34 cellular contexts compared by ENCODE assay signal in the genomic region with DNA sequence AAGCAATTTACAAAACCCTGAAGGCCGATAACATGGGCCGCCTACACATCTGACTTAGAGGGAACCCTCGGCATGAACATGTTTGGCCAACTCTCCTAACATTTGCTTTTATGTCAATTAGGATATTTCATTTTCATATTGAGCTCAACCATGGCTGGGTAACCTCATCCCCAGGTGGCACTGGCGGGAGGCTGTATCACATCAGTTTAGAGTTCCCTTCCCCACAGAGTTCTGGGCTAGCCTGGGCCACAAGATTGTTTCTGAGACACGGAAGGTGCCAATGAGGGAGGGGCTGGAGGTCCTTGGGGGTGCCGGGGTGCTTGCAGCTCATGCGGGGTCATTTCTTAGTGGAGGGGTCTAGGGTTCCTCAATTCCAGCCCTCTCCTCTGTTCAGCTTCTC.
"Had no signal": no experiment of that assay in that cellular context is flagged by ENCODE, and none has a peak within 500 bp of the region (broad histone marks: within the 10 kb centered on the region; RNA-seq: fewer than 3 reads in every experiment).

No MANE protein-coding gene starts in this region.

- H3K4me2 ChIP-seq: PC-9 had no signal

- H3K9me3 ChIP-seq: MG63, SJCRH30 had no signal

- H3K27me3 ChIP-seq: MG63, SJCRH30 had no signal

- H3K36me3 ChIP-seq: MG63, SJCRH30 had no signal

- DNase-seq: Kasumi-1, KG1, MG63, NCI-H1048, NCI-H1092 treated with DMSO at 0.1 percent for 48 hours, NCI-H1105 treated with DMSO at 0.1 percent for 48 hours, NCI-H1417, NCI-H1436, NCI-H146, NCI-H1694, NCI-H187, NCI-H1930, NCI-H2029 treated with DMSO at 0.1 percent for 48 hours, NCI-H2081 treated with DMSO at 0.1 percent for 48 hours, NCI-H2107, NCI-H2171, NCI-H226, NCI-H446 treated with DMSO at 0.1 percent for 48 hours, NCI-H510A, NCI-H524, NCI-H526, NCI-H69, NCI-H748 treated with DMSO at 0.1 percent for 48 hours, NCI-H82, PC-9, SHP77, SIG-M5, SJCRH30 had no signal

- H3K27ac ChIP-seq: PC-9, RWPE1, SJCRH30, SK-N-MC had no signal

- H2AFZ ChIP-seq: PC-9 had no signal

- H3K4me1 ChIP-seq: SJCRH30 had no signal

- ATAC-seq: K562, Panc1, Right ventricle myocardium inferior, SK-N-SH treated with all-trans-retinoic acid at 6 μM for 48 hours had no signal

- H3K4me3 ChIP-seq: K562, MG63, PC-9, SJCRH30, SK-N-MC had no signal
